13 cellular contexts compared by ENCODE assay signal in the genomic region with DNA sequence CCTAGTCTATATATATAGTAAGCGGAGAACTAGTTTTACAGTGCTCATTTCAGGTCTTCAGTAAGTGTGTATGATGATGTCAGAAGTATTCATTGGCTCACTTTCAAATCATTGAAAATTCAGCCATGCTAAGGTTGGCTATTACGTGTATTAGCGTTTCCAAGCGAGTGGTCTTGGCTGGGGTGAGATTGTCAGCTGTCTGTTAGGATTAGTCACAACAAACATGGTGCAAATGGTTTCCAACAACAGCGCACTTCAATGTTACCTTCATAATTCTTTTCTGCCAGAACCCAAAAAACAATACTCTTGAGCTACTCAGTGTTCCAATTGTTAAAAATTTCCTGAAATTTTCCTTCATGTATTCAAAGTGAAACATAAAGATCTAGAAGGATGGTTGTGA.
A peak's percentile ranks its signal among the peaks of the same experiment; 100 is the strongest.
DNase-seq lines count a peak whose midpoint lies in the region; ATAC-seq and TF ChIP-seq lines count a peak whose summit lies in the region.
"Had no signal": no experiment of that assay in that cellular context is flagged by ENCODE, and none has a peak within 500 bp of the region (broad histone marks: within the 10 kb centered on the region; RNA-seq: fewer than 3 reads in every experiment).

No MANE protein-coding gene starts in this region.

- peaks cover 3% of the 10 kb centered on the region for H3K36me3 ChIP-seq in endocrine pancreas (ENCODE audit: control insufficient read depth, insufficient read depth, low read length)
- H3K36me3 ChIP-seq in mucosa of rectum (ENCODE audit: control insufficient read depth in 2 of 2, insufficient read depth in 2 of 2, low read length in 2 of 2) = peaks cover 3 to 5% of the 10 kb centered on the region in 2 donors
- H3K36me3 ChIP-seq in tibial artery = peaks cover 4 to 14% (median 10%) of the 10 kb centered on the region in 3 donors

- H3K4me3 ChIP-seq in endocrine pancreas (ENCODE audit: control insufficient read depth, insufficient read depth, low read length) (peak overlapping the region; percentile 30), mucosa of rectum (ENCODE audit: low read length in 2 of 2) (no peak overlapping the region), tibial artery (peak overlapping the region; percentile 74 to 88), foreskin fibroblast (ENCODE audit: low read depth in 1 of 2, low read length in 2 of 2) (no peak overlapping the region)

- H3K27me3 ChIP-seq in endocrine pancreas (ENCODE audit: control insufficient read depth, insufficient read depth, low read length) = no peaks in the 10 kb centered on the region
- no peaks in the 10 kb centered on the region for H3K27me3 ChIP-seq in mucosa of rectum (ENCODE audit: control insufficient read depth in 2 of 2, insufficient read depth in 2 of 2, low read length in 2 of 2)
- no peaks in the 10 kb centered on the region for H3K27me3 ChIP-seq in tibial artery

- H3K9ac ChIP-seq in endocrine pancreas (ENCODE audit: control insufficient read depth, insufficient read depth, low read length) (no peak overlapping the region), mucosa of rectum (ENCODE audit: low read depth in 1 of 2, low read length in 2 of 2) (no peak overlapping the region)

- peak overlapping the region; percentile 20 to 34 for H3K27ac ChIP-seq in mucosa of rectum (ENCODE audit: low read depth in 2 of 2, low read length in 2 of 2)
- peak overlapping the region; percentile 96 to 99 for H3K27ac ChIP-seq in tibial artery

- ATAC-seq in HG03469 (IDR thresholded peaks at IDR 0.05; ENCODE audit: unreplicated experiment) = no peak

- intact Hi-C loops in tibial artery (cut with DNase I; ENCODE audit: low total_unique reads) = loop anchor here (5.0 kb wide), 1 partner anchor 48 kb away; no protein-coding TSS in a partner anchor

- peak; percentile 32 for DNase-seq in DMS153 treated with DMSO at 0.1 percent for 48 hours (lab: John Stamatoyannopoulos, UW; ENCODE audit: unreplicated experiment)
- DNase-seq in DMS153 (lab: John Stamatoyannopoulos, UW) = no peak
- no peak for DNase-seq in tibial artery
- no peak for DNase-seq in foreskin fibroblast
- no peak for DNase-seq in medulla oblongata (ENCODE audit: extremely low spot score)
- DNase-seq: 8988T; activated gamma-delta T cell treated with Interleukin-2 at 50 U/mL for 16 hours; DND-41; NCI-H1694 treated with DMSO at 0.1 percent for 48 hours; stimulated activated CD4-positive, alpha-beta T cell treated with anti-CD3 and anti-CD28 coated beads, Interleukin-2, amount 100 ng/mL, for 48 hours had no signal

- H3K9me3 ChIP-seq in endocrine pancreas (ENCODE audit: control insufficient read depth, low read length) = no peaks in the 10 kb centered on the region
- no peaks in the 10 kb centered on the region for H3K9me3 ChIP-seq in mucosa of rectum (ENCODE audit: control insufficient read depth in 2 of 2, low read length in 2 of 2)
- no peaks in the 10 kb centered on the region for H3K9me3 ChIP-seq in tibial artery

- H3K4me1 ChIP-seq in endocrine pancreas (ENCODE audit: control insufficient read depth, insufficient read depth, low read length) (peaks cover 11% of the 10 kb centered on the region), mucosa of rectum (ENCODE audit: control insufficient read depth in 2 of 2, insufficient read depth in 2 of 2, low read length in 2 of 2) (no peaks in the 10 kb centered on the region), tibial artery (peaks cover 0 to 61% (median 20%) of the 10 kb centered on the region in 4 donors)

- TF ChIP-seq CTCF in tibial artery (IDR thresholded peaks at IDR 0.05) = no peak
- no peak for TF ChIP-seq CTCF in foreskin fibroblast (IDR thresholded peaks at IDR 0.05; ENCODE audit: low read depth, low read length)

Comparison
In these comparisons a context has a peak if more than half of its experiments do, and no peak if none do; other contexts are left out.
1. H3K4me3 ChIP-seq: peak in endocrine pancreas (single experiment) and tibial artery (2 of 2); none in mucosa of rectum (0 of 2) and foreskin fibroblast (0 of 2).